In genomic region chr2:177885828-177886466, GRCh38 we compare ENCODE assay signal across 13 cellular contexts.
DNase-seq lines count a peak whose midpoint lies in the region; ATAC-seq and TF ChIP-seq lines count a peak whose summit lies in the region.
"Had no signal": no experiment of that assay in that cellular context is flagged by ENCODE, and none has a peak within 500 bp of the region (broad histone marks: within the 10 kb centered on the region; RNA-seq: fewer than 3 reads in every experiment).

No MANE protein-coding gene starts in this region.

- peak; percentile 16 for DNase-seq in RPMI8226
- DNase-seq in renal cortical epithelial cell (ENCODE audit: low read depth): peak; percentile 41
- no peak for DNase-seq in thyroid gland
- DNase-seq in progenitor cell of endocrine pancreas (ENCODE audit: low spot score, unreplicated experiment): no peak
- no peak for DNase-seq in CD4-positive, alpha-beta memory T cell
- DNase-seq in right lobe of liver: no peak
- DNase-seq: 8988T, AML-193, Calu3, DMS 273 treated with DMSO at 0.1 percent for 48 hours had no signal

- no peaks in the 10 kb centered on the region for H3K27me3 ChIP-seq in thyroid gland
- no peaks in the 10 kb centered on the region for H3K27me3 ChIP-seq in CD4-positive, alpha-beta memory T cell (ENCODE audit: insufficient read depth, low read length)
- H3K27me3 ChIP-seq in right lobe of liver: no peaks in the 10 kb centered on the region
- H3K27me3 ChIP-seq: BLaER1 had no signal

- H3K9me3 ChIP-seq in thyroid gland (no peaks in the 10 kb centered on the region), right lobe of liver (no peaks in the 10 kb centered on the region)
- H3K9me3 ChIP-seq in CD4-positive, alpha-beta memory T cell (ENCODE audit: control insufficient read depth in 1 of 2, low read length in 2 of 2): no peaks in the 10 kb centered on the region
- H3K9me3 ChIP-seq: BLaER1 had no signal

- H3K9me3 Mint-ChIP-seq in progenitor cell of endocrine pancreas (ENCODE audit: low read depth): no peaks in the 10 kb centered on the region
- peaks cover 0 to 7% (median 0%) of the 10 kb centered on the region in 8 donors for H3K9me3 Mint-ChIP-seq in CD4-positive, alpha-beta memory T cell

- H3K27ac ChIP-seq in thyroid gland: peak overlapping the region; percentile 19 to 62 (median 60)
- no peak overlapping the region for H3K27ac ChIP-seq in CD4-positive, alpha-beta memory T cell (ENCODE audit: low read depth, low read length)
- H3K27ac ChIP-seq in right lobe of liver: no peak overlapping the region
- H3K27ac ChIP-seq: BLaER1 had no signal

- TF ChIP-seq POLR2A in thyroid gland (IDR thresholded peaks at IDR 0.05) (no peak), right lobe of liver (IDR thresholded peaks at IDR 0.05) (no peak)

- POLR2A ChIA-PET in CD4-positive, alpha-beta memory T cell (lab: Charles Lee; ENCODE audit: partially characterized antibody): no interaction called here

- peaks cover 2% of the 10 kb centered on the region for H3K4me1 Mint-ChIP-seq in progenitor cell of endocrine pancreas (ENCODE audit: low read depth)
- H3K4me1 Mint-ChIP-seq in CD4-positive, alpha-beta memory T cell: no peaks in the 10 kb centered on the region

- no peak for TF ChIP-seq RAD21 in Ishikawa (IDR thresholded peaks at IDR 0.05; ENCODE audit: low read depth)

- H3K36me3 Mint-ChIP-seq in progenitor cell of endocrine pancreas (ENCODE audit: insufficient read depth): no peaks in the 10 kb centered on the region
- H3K36me3 Mint-ChIP-seq in CD4-positive, alpha-beta memory T cell: no peaks in the 10 kb centered on the region

- H3K27ac Mint-ChIP-seq in progenitor cell of endocrine pancreas: no peak overlapping the region
- no peak overlapping the region for H3K27ac Mint-ChIP-seq in CD4-positive, alpha-beta memory T cell

- intact Hi-C loops in thyroid gland (cut with DNase I): no loop called here
- intact Hi-C loops in CD4-positive, alpha-beta memory T cell (cut with micrococcal nuclease): no loop called here
- intact Hi-C loops in right lobe of liver (cut with DNase I): no loop called here

- H3K36me3 ChIP-seq in thyroid gland (no peaks in the 10 kb centered on the region), right lobe of liver (no peaks in the 10 kb centered on the region)
- no peaks in the 10 kb centered on the region for H3K36me3 ChIP-seq in CD4-positive, alpha-beta memory T cell (ENCODE audit: insufficient read depth, low read length)
- H3K36me3 ChIP-seq: BLaER1 had no signal

- TF ChIP-seq CTCF in thyroid gland (IDR thresholded peaks at IDR 0.05) (no peak), progenitor cell of endocrine pancreas (IDR thresholded peaks at IDR 0.05; ENCODE audit: unreplicated experiment) (no peak), right lobe of liver (IDR thresholded peaks at IDR 0.05) (no peak)

- ATAC-seq in right lobe of liver: no peak
- ATAC-seq: HCT116 had no signal

- no peaks in the 10 kb centered on the region for H3K27me3 Mint-ChIP-seq in progenitor cell of endocrine pancreas
- peaks cover 2 to 4% of the 10 kb centered on the region in 2 donors for H3K27me3 Mint-ChIP-seq in CD4-positive, alpha-beta memory T cell

- no peak overlapping the region for H3K4me3 Mint-ChIP-seq in progenitor cell of endocrine pancreas (ENCODE audit: low read depth)
- no peak overlapping the region for H3K4me3 Mint-ChIP-seq in CD4-positive, alpha-beta memory T cell

- TF ChIP-seq EP300 in Ishikawa (IDR thresholded peaks at IDR 0.05; ENCODE audit: borderline replicate concordance): peak; percentile 87

- CTCF ChIA-PET in CD4-positive, alpha-beta memory T cell (lab: Charles Lee; ENCODE audit: partially characterized antibody): no interaction called here

- no peak overlapping the region for H3K4me3 ChIP-seq in thyroid gland (replicated peaks in 1 of 3)
- no peak overlapping the region for H3K4me3 ChIP-seq in CD4-positive, alpha-beta memory T cell (ENCODE audit: low read length in 2 of 2)
- H3K4me3 ChIP-seq in right lobe of liver: no peak overlapping the region
- H3K4me3 ChIP-seq: BLaER1 had no signal

- 27% methylated on average over 2 of the region's 2 CpGs for WGBS in thyroid gland, 2 donors
- whole genome bisulfite sequencing in right lobe of liver (ENCODE audit: insufficient coverage, low coverage, low lambda C conversion rate, missing lambda C conversion rate): 69% methylated on average over 2 of the region's 2 CpGs

- H3K4me1 ChIP-seq in thyroid gland (peaks cover 16 to 24% of the 10 kb centered on the region in 2 donors), right lobe of liver (peaks cover 0 to 52% (median 13%) of the 10 kb centered on the region in 4 donors)
- no peaks in the 10 kb centered on the region for H3K4me1 ChIP-seq in CD4-positive, alpha-beta memory T cell (ENCODE audit: insufficient read depth, low read length)
- H3K4me1 ChIP-seq: BLaER1 had no signal

TF ChIP-seq in Ishikawa, 13 proteins besides CTCF, POLR2A, EP300 and RAD21:
- TF ChIP-seq NFIC (IDR thresholded peaks at IDR 0.05) (peak; percentile 82), TCF12 (IDR thresholded peaks at IDR 0.05; ENCODE audit: low read depth) (peak; percentile 54; the same call in 1 of the 2 replicates), CEBPB (IDR thresholded peaks at IDR 0.05) (peak; percentile 90), TEAD4 (IDR thresholded peaks at IDR 0.05) (peak; percentile 70), FOXM1 (IDR thresholded peaks at IDR 0.05; ENCODE audit: borderline replicate concordance, low read depth) (peak; percentile 78), ZBTB7A (IDR thresholded peaks at IDR 0.05; ENCODE audit: low read depth) (no peak), EGR1 (IDR thresholded peaks at IDR 0.05) (no peak)

Comparison
In these comparisons a context has a peak if more than half of its experiments do, and no peak if none do; other contexts are left out.
1. DNase-seq: peak in RPMI8226 (single experiment) and renal cortical epithelial cell (single experiment); none in thyroid gland (0 of 2), progenitor cell of endocrine pancreas (single experiment), CD4-positive, alpha-beta memory T cell (0 of 5) and right lobe of liver (0 of 3).
2. H3K27ac ChIP-seq: peak in thyroid gland (3 of 3); none in CD4-positive, alpha-beta memory T cell (single experiment) and right lobe of liver (0 of 3).